Comparison of ENCODE assay signal across 27 cellular contexts in genomic region chr15:93543093-93543492, GRCh38.
"Had no signal": no experiment of that assay in that cellular context is flagged by ENCODE, and none has a peak within 500 bp of the region (broad histone marks: within the 10 kb centered on the region; RNA-seq: fewer than 3 reads in every experiment).

No MANE protein-coding gene starts in this region.

- H3K4me1 ChIP-seq: colonic mucosa, esophagus muscularis mucosa, esophagus squamous epithelium, gastrocnemius medialis, gastroesophageal sphincter, heart left ventricle, heart right ventricle had no signal

- H3K9me3 ChIP-seq: colonic mucosa, gastrocnemius medialis had no signal

- H3K27me3 ChIP-seq: colonic mucosa, esophagus muscularis mucosa, esophagus squamous epithelium, foreskin keratinocyte, gastrocnemius medialis, gastroesophageal sphincter, heart left ventricle, heart right ventricle had no signal

- H3K36me3 ChIP-seq: colonic mucosa, esophagus muscularis mucosa, esophagus squamous epithelium, gastrocnemius medialis, gastroesophageal sphincter, heart left ventricle, heart right ventricle had no signal

- H3K4me3 ChIP-seq: colonic mucosa, coronary artery, dorsolateral prefrontal cortex, esophagus muscularis mucosa, esophagus squamous epithelium, gastrocnemius medialis, gastroesophageal sphincter, heart left ventricle, heart right ventricle had no signal

- DNase-seq: colonic mucosa; cortex of kidney; dermis blood vessel endothelial cell; dorsolateral prefrontal cortex; effector CD4-positive, alpha-beta T cell; effector CD8-positive, alpha-beta T cell; effector memory CD4-positive, alpha-beta T cell; effector memory CD8-positive, alpha-beta T cell; endodermal cell; erythroblast; esophagus squamous epithelium; foreskin fibroblast; foreskin keratinocyte; foreskin melanocyte; gastrocnemius medialis; glutamatergic neuron; head of caudate nucleus; heart left ventricle; heart right ventricle had no signal

- FAIRE-seq: colon, endometrium, endothelial cell of umbilical vein, frontal cortex had no signal

- H3K27ac ChIP-seq: colonic mucosa, coronary artery, dorsolateral prefrontal cortex, epithelial cell of prostate, esophagus muscularis mucosa, esophagus squamous epithelium, foreskin keratinocyte, gastrocnemius medialis, gastroesophageal sphincter, heart left ventricle, heart right ventricle had no signal

- ATAC-seq: effector memory CD8-positive, alpha-beta T cell; foreskin keratinocyte; gastrocnemius medialis; gastroesophageal sphincter; heart left ventricle; heart right ventricle had no signal
